Comparison of ENCODE assay signal across 27 cellular contexts in genomic region chr6:117399126-117399525, GRCh38. TPM values are rescaled to one million over a fixed set of nuclear protein-coding genes. Genes with fewer than 3 reads are reported as not detected.
"Had no signal": no experiment of that assay in that cellular context is flagged by ENCODE, and none has a peak within 500 bp of the region (broad histone marks: within the 10 kb centered on the region; RNA-seq: fewer than 3 reads in every experiment).

No MANE protein-coding gene starts in this region.

- H3K4me3 ChIP-seq: ovary, psoas muscle, right lobe of liver, sigmoid colon, stomach, tibial artery, transverse colon, upper lobe of right lung, uterus had no signal

- H3K36me3 ChIP-seq: neutrophil, ovary, right lobe of liver, sigmoid colon, stomach, tibial artery, transverse colon, upper lobe of right lung, uterus had no signal

- H3K9me3 ChIP-seq: neutrophil, ovary, psoas muscle, right lobe of liver, sigmoid colon, stomach, tibial artery, transverse colon, upper lobe of right lung, uterus had no signal

- ATAC-seq: naive thymus-derived CD8-positive, alpha-beta T cell; natural killer cell treated with Interleukin-12 subunit alpha and Interleukin-12 subunit beta and Interleukin-15 and Interleukin-18, amount 100 ng/mL, for 72 hours; psoas muscle; right cardiac atrium; stimulated activated effector memory CD8-positive, alpha-beta T cell treated with anti-CD3 and anti-CD28 coated beads, Interleukin-12 subunit alpha, Interleukin-12 subunit beta, amount 100 ng/mL, for 72 hours; stimulated activated naive B cell treated with anti-CD40 and anti-IgM and Interleukin-4, amounts not matched to agents 10 μg/mL and 1 μg/mL and 100 μg/mL, for 72 hours had no signal

- H3K27me3 ChIP-seq: neutrophil, ovary, right lobe of liver, sigmoid colon, stomach, tibial artery, transverse colon, upper lobe of right lung, uterus had no signal

- H3K27ac ChIP-seq: neutrophil, ovary, parathyroid adenoma, psoas muscle, right lobe of liver, sigmoid colon, stomach, tibial artery, transverse colon, upper lobe of right lung, uterus had no signal

- DNase-seq: naive thymus-derived CD8-positive, alpha-beta T cell; nephron progenitor cell; nucleus accumbens; ovary; psoas muscle; right cardiac atrium; right lobe of liver; sigmoid colon; small intestine; stimulated activated CD4-positive, alpha-beta T cell treated with anti-CD3 and anti-CD28 coated beads, Interleukin-15, amount 100 ng/mL, for 24 hours; stimulated activated CD4-positive, alpha-beta T cell treated with anti-CD3 and anti-CD28 coated beads, Interleukin-2, amount 100 ng/mL, for 24 hours; stimulated activated CD4-positive, alpha-beta T cell treated with anti-CD3 and anti-CD28 coated beads, Interleukin-2, amount 100 ng/mL, for 48 hours; stimulated activated CD4-positive, alpha-beta T cell treated with anti-CD3 and anti-CD28 coated beads, Interleukin-4, amount 100 ng/mL, for 24 hours; stimulated activated naive B cell treated with anti-CD40 and anti-IgM and Interleukin-4, amounts not matched to agents 10 μg/mL and 1 μg/mL and 100 μg/mL, for 72 hours; stimulated activated naive CD4-positive, alpha-beta T cell treated with Interleukin-2 at 50 U/mL for 16 hours; stomach; tibial artery; transverse colon; upper lobe of right lung; uterus had no signal

- H3K4me1 ChIP-seq: parathyroid adenoma, sigmoid colon, stomach, upper lobe of right lung, uterus had no signal

RNA-seq across cellular contexts. Expression of gene ROS1, which starts 26.6 kb away (rescaled TPM):
- total RNA-seq: naive thymus-derived CD8-positive, alpha-beta T cell; natural killer cell treated with Interleukin-12 subunit alpha and Interleukin-12 subunit beta and Interleukin-15 and Interleukin-18, amount 100 ng/mL, for 72 hours; neural crest cell; omental fat pad; sigmoid colon; urinary bladder had no signal
- polyA plus RNA-seq: naive thymus-derived CD8-positive, alpha-beta T cell; ovary; urinary bladder had no signal
